In genomic region chr6:130853555-130854183, GRCh38 we compare ENCODE assay signal across 20 cellular contexts. TPM values are rescaled to one million over a fixed set of nuclear protein-coding genes. Genes with fewer than 3 reads are reported as not detected.
DNase-seq lines count a peak whose midpoint lies in the region; ATAC-seq and TF ChIP-seq lines count a peak whose summit lies in the region.
"Had no signal": no experiment of that assay in that cellular context is flagged by ENCODE, and none has a peak within 500 bp of the region (broad histone marks: within the 10 kb centered on the region; RNA-seq: fewer than 3 reads in every experiment).

No MANE protein-coding gene starts in this region.

- peaks cover 38% of the 10 kb centered on the region for H3K4me1 ChIP-seq in cardiac muscle cell (ENCODE audit: low read depth)
- H3K4me1 ChIP-seq in right lobe of liver: peaks cover 0 to 55% (median 9%) of the 10 kb centered on the region in 4 donors

- POLR2A ChIA-PET in RWPE1 (lab: Yijun Ruan, JAX; ENCODE audit: low non-redundant PET): no interaction called here

- ATAC-seq in Right ventricle myocardium inferior: no peak
- peak; percentile 65 to 89 (median 83) for ATAC-seq in right lobe of liver
- ATAC-seq in GM19397 (IDR thresholded peaks at IDR 0.05; ENCODE audit: unreplicated experiment): no peak
- ATAC-seq: T-cell had no signal

- H3K27ac ChIP-seq in cardiac muscle cell (peak overlapping the region; percentile 87), right lobe of liver (peak overlapping the region in 2 of 3 donors; percentile 24 to 72), RWPE1 (no peak overlapping the region)
- H3K27ac ChIP-seq: 22Rv1, PC-9, tibial nerve had no signal

- WGBS in right lobe of liver (ENCODE audit: insufficient coverage, low coverage, low lambda C conversion rate, missing lambda C conversion rate): 29% methylated on average over 5 of the region's 5 CpGs

- TF ChIP-seq CTCF in cardiac muscle cell (IDR thresholded peaks at IDR 0.05; ENCODE audit: low read depth, low read length) (no peak), choroid plexus epithelial cell (conservative IDR thresholded peaks at IDR 0.05; ENCODE audit: low read depth, low read length) (no peak), right lobe of liver (IDR thresholded peaks at IDR 0.05) (no peak), RWPE1 (conservative IDR thresholded peaks at IDR 0.05; ENCODE audit: low read depth) (no peak), GM10266 (IDR thresholded peaks at IDR 0.05; ENCODE audit: control insufficient read depth, insufficient read depth, low read depth, missing control alignments) (no peak)

- peak in 1 of 2 donors; percentile 57 for DNase-seq in cardiac muscle cell (ENCODE audit: low read depth in 1 of 2, low spot score in 1 of 2)
- no peak for DNase-seq in Right ventricle myocardium inferior (ENCODE audit: missing footprints)
- peak; percentile 22 for DNase-seq in choroid plexus epithelial cell (ENCODE audit: low read depth)
- DNase-seq in right lobe of liver: peak; percentile 29 to 78 (median 69)
- DNase-seq in RWPE1 (ENCODE audit: low spot score): no peak
- DNase-seq in GM10266 (ENCODE audit: extremely low spot score): no peak
- DNase-seq in T-helper 2 cell: no peak
- DNase-seq: activated naive CD4-positive, alpha-beta T cell treated with Interleukin-2 at 50 U/mL for 16 hours; head of caudate nucleus; KG1; NCI-H1436 treated with DMSO at 0.1 percent for 48 hours; NCI-H524 treated with DMSO at 0.1 percent for 48 hours; PC-9; stimulated activated CD4-positive, alpha-beta T cell treated with anti-CD3 and anti-CD28 coated beads, Interleukin-2, amount 100 ng/mL, for 48 hours; T-cell had no signal

- H3K36me3 ChIP-seq in cardiac muscle cell (no peaks in the 10 kb centered on the region), right lobe of liver (no peaks in the 10 kb centered on the region)
- H3K36me3 ChIP-seq: HAP-1 had no signal

- TF ChIP-seq POLR2A in right lobe of liver (IDR thresholded peaks at IDR 0.05): no peak

- H3K9me3 ChIP-seq in cardiac muscle cell (ENCODE audit: low read depth): no peaks in the 10 kb centered on the region
- no peaks in the 10 kb centered on the region for H3K9me3 ChIP-seq in right lobe of liver
- H3K9me3 ChIP-seq: HAP-1, tibial nerve had no signal

- H3K4me3 ChIP-seq in cardiac muscle cell (no peak overlapping the region), choroid plexus epithelial cell (ENCODE audit: low read depth, low read length) (no peak overlapping the region), right lobe of liver (peak overlapping the region in 1 of 3 donors; percentile 12)
- H3K4me3 ChIP-seq: HAP-1, PC-9, tibial nerve had no signal

- H3K27me3 ChIP-seq in cardiac muscle cell: no peaks in the 10 kb centered on the region
- H3K27me3 ChIP-seq in right lobe of liver: no peaks in the 10 kb centered on the region
- H3K27me3 ChIP-seq: tibial nerve had no signal

- CTCF ChIA-PET in RWPE1 (lab: Yijun Ruan, JAX): no interaction called here

- intact Hi-C loops in Right ventricle myocardium inferior (cut with DNase I) (no loop called here), right lobe of liver (cut with DNase I) (no loop called here)

RNA-seq across cellular contexts. Expression of gene SMLR1, which starts 26.5 kb away (rescaled TPM):
- total RNA-seq in cardiac muscle cell (not detected in 2 replicates), Right ventricle myocardium inferior (not detected), right lobe of liver (10 to 100 TPM; 10.7 to 46.4 (median 20.1) TPM)
- 0.31 TPM in 1 of 2 replicates, not detected in the other for polyA plus RNA-seq in cardiac muscle cell
- total RNA-seq: kidney epithelial cell, PC-9, T-cell, tibial nerve had no signal

Comparison
In these comparisons a context has a peak if more than half of its experiments do, and no peak if none do; other contexts are left out.
1. DNase-seq: peak in choroid plexus epithelial cell (single experiment) and right lobe of liver (3 of 3); none in Right ventricle myocardium inferior (single experiment), RWPE1 (single experiment), GM10266 (single experiment) and T-helper 2 cell (0 of 5).
2. ATAC-seq: peak in right lobe of liver (4 of 4); none in Right ventricle myocardium inferior (single experiment) and GM19397 (single experiment).
3. RNA of gene SMLR1, which starts 26.5 kb away (total RNA-seq): 10.7 to 46.4 TPM in right lobe of liver; not detected in cardiac muscle cell and not detected in Right ventricle myocardium inferior (single experiment); every median in the first group is over 10 times any median in the second.